Comparison of ENCODE assay signal across 12 cellular contexts in genomic region chr6:137045221-137045789, GRCh38. TPM values are rescaled to one million over a fixed set of nuclear protein-coding genes. Genes with fewer than 3 reads are reported as not detected.
DNase-seq lines count a peak whose midpoint lies in the region; ATAC-seq and TF ChIP-seq lines count a peak whose summit lies in the region.
"Had no signal": no experiment of that assay in that cellular context is flagged by ENCODE, and none has a peak within 500 bp of the region (broad histone marks: within the 10 kb centered on the region; RNA-seq: fewer than 3 reads in every experiment).

No MANE protein-coding gene starts in this region.

- H3K4me1 Mint-ChIP-seq in endodermal cell = peaks cover 8% of the 10 kb centered on the region

- TF ChIP-seq CTCF in endodermal cell (conservative IDR thresholded peaks at IDR 0.05) = no peak

- H3K36me3 ChIP-seq in endodermal cell (ENCODE audit: control insufficient read depth, insufficient read depth, low read length) (no peaks in the 10 kb centered on the region), trophoblast cell (ENCODE audit: control insufficient read depth in 1 of 2, insufficient read depth in 2 of 2, low read length in 2 of 2) (no peaks in the 10 kb centered on the region)

- 95 to 97% methylated on average over 3 to 7 of the region's 7 CpGs for WGBS in endodermal cell (ENCODE audit: insufficient coverage in 1 of 2, insufficient read length in 1 of 2), 2 experiments
- WGBS in trophoblast cell (ENCODE audit: extremely low coverage, insufficient coverage, insufficient read length) = no CpG with 5 or more reads among the region's 7 CpGs

- H2AFZ ChIP-seq in trophoblast cell (ENCODE audit: insufficient read depth, low read length, poor library complexity) = no peak overlapping the region

- peaks cover 1% of the 10 kb centered on the region for H3K9me3 Mint-ChIP-seq in endodermal cell

- H2AK5ac ChIP-seq in trophoblast cell (ENCODE audit: low read length) = no peak overlapping the region

- no peak overlapping the region for H3K27ac ChIP-seq in endodermal cell (ENCODE audit: low read depth, low read length)
- H3K27ac ChIP-seq in trophoblast cell (ENCODE audit: low read depth, low read length) = no peak overlapping the region

- no peak overlapping the region for H3K27ac Mint-ChIP-seq in endodermal cell

- DNase-seq in DMS53 (lab: John Stamatoyannopoulos, UW) (peak; percentile 53), NCI-H748 (lab: John Stamatoyannopoulos, UW; ENCODE audit: unreplicated experiment) (peak; percentile 39), endodermal cell (no peak), trophoblast cell (peak in 1 of 2 donors; percentile 30), DMS114 treated with DMSO at 0.1 percent for 48 hours (lab: John Stamatoyannopoulos, UW; ENCODE audit: unreplicated experiment) (no peak), cerebellar nuclear complex (lab: John Stamatoyannopoulos, UW) (no peak)
- DNase-seq: effector CD8-positive, alpha-beta T cell; IMR-90; NCI-H510A; stimulated activated CD8-positive, alpha-beta memory T cell treated with anti-CD3 and anti-CD28 coated beads, Interleukin-4, amount 100 ng/mL, for 48 hours had no signal

- H3K4me1 ChIP-seq in endodermal cell (ENCODE audit: control insufficient read depth, insufficient read depth, low read length) (no peaks in the 10 kb centered on the region), trophoblast cell (ENCODE audit: control insufficient read depth in 1 of 2, insufficient read depth in 2 of 2, low read length in 2 of 2) (peaks cover 0 to 3% of the 10 kb centered on the region in 2 experiments)

- H3K4me3 Mint-ChIP-seq in endodermal cell = peak overlapping the region; percentile 56

- H3K79me1 ChIP-seq in trophoblast cell (ENCODE audit: low read length) = no peaks in the 10 kb centered on the region

- H3K9me3 ChIP-seq in endodermal cell (ENCODE audit: control insufficient read depth, low read length) = no peaks in the 10 kb centered on the region
- H3K9me3 ChIP-seq in trophoblast cell (ENCODE audit: insufficient read depth, low read depth, low read length) = no peaks in the 10 kb centered on the region

- no peak overlapping the region for H2BK120ac ChIP-seq in trophoblast cell (ENCODE audit: insufficient read depth, low read length, poor library complexity)

- H3K9ac ChIP-seq in endodermal cell (ENCODE audit: extremely low read depth, low read length, poor library complexity, severe bottlenecking) (no peak overlapping the region), trophoblast cell (ENCODE audit: low read length) (no peak overlapping the region)

- peaks cover 68% of the 10 kb centered on the region for H3K27me3 Mint-ChIP-seq in endodermal cell (ENCODE audit: insufficient read depth)

- H2BK12ac ChIP-seq in trophoblast cell (ENCODE audit: low read length) = no peak overlapping the region

- no peaks in the 10 kb centered on the region for H3K36me3 Mint-ChIP-seq in endodermal cell (ENCODE audit: low read depth)

- H3K4ac ChIP-seq in trophoblast cell (ENCODE audit: low read depth, low read length) = no peak overlapping the region

- H3K27me3 ChIP-seq in endodermal cell (ENCODE audit: control insufficient read depth, insufficient read depth, low read length, poor library complexity, severe bottlenecking) = peaks cover 82% of the 10 kb centered on the region
- peaks cover 17% of the 10 kb centered on the region for H3K27me3 ChIP-seq in trophoblast cell (ENCODE audit: insufficient read depth, low read length)

- no peak overlapping the region for H4K8ac ChIP-seq in trophoblast cell (ENCODE audit: low read depth, low read length)

- no peak overlapping the region for H2BK5ac ChIP-seq in trophoblast cell (ENCODE audit: low read depth, low read length, poor library complexity)

- H3K14ac ChIP-seq in trophoblast cell (ENCODE audit: low read length) = no peak overlapping the region

- no peaks in the 10 kb centered on the region for H3K79me2 ChIP-seq in trophoblast cell (ENCODE audit: control insufficient read depth, insufficient read depth, low read length, poor library complexity)

- H3K4me3 ChIP-seq in endodermal cell (ENCODE audit: low read length) (peak overlapping the region; percentile 71), trophoblast cell (ENCODE audit: low read depth, low read length) (no peak overlapping the region)

- no peak overlapping the region for H4K91ac ChIP-seq in trophoblast cell (ENCODE audit: low read depth, low read length)

- peak overlapping the region; percentile 75 for H3K4me2 ChIP-seq in trophoblast cell (ENCODE audit: low read length)

- no peak overlapping the region for H3K18ac ChIP-seq in trophoblast cell (ENCODE audit: low read length)

- no peak overlapping the region for H4K12ac ChIP-seq in trophoblast cell (ENCODE audit: low read depth, low read length)

- H3K23ac ChIP-seq in trophoblast cell (ENCODE audit: low read length) = no peak overlapping the region

- ATAC-seq in HG03280 (IDR thresholded peaks at IDR 0.05; ENCODE audit: unreplicated experiment) = no peak

RNA-seq across cellular contexts. Expression of gene IL20RA, which starts 0.5 kb away (rescaled TPM):
- under 1 TPM; 0.13 to 0.57 TPM for total RNA-seq in endodermal cell
- polyA plus RNA-seq in endodermal cell (2013, experiment 1 of 2) = 0.57 TPM
- 0.08 TPM for polyA plus RNA-seq in endodermal cell (2013, experiment 2 of 2)
- 0.08 and 0.15 TPM in 2 replicates for polyA plus RNA-seq in trophoblast cell (2013)
- total RNA-seq: G401, IMR-90 had no signal

Comparison
In these comparisons a context has a peak if more than half of its experiments do, and no peak if none do; other contexts are left out.
1. DNase-seq: peak in DMS53 (single experiment) and NCI-H748 (single experiment); none in endodermal cell (single experiment), DMS114 treated with DMSO at 0.1 percent for 48 hours (single experiment) and cerebellar nuclear complex (0 of 2).